ENCODE assay signal across 1 cellular context in the genomic region with DNA sequence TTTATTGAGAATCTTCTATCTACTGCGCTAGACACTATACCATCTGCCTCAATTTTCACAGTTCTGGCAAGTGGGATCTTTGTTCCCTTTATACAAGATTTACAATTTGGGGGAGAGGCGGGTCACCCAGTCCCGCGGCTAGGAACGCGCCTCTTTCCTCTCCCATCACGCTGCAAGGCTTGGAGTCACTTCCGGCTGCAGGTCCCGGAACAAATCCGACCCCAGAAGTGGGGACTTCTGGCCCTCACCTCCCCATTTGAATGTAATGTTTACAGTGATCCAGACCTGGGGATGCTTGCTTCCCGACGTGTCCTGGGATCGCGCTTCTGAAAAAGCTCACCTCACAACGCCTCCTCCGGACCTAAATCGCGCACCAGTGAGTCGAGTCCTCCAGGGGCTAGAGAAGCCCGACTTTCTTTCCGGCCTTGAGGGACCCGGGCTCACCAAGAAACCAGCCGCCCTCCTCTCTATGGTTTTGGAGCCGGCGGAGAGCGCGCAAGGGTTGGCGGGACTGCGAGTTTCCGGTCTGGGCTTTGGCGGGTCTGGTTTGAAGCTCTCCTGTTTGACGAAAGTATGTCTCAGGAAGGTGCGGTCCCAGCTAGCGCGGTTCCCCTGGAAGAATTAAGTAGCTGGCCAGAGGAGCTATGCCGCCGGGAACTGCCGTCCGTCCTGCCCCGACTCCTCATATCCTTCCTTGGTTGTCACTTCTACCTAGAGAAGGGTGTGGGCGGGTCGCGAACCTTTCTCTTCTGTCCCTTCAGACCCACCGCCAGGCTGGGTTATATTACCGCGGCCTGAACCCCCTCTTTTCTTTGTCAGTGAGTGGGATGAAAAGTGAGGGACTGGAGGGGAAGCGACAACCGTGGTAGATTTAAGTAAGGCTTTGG.
TF ChIP-seq lines count a peak whose summit lies in the region.

METTL18 (minus strand) TSS at position 378 of the 887 bp plus-strand sequence. CDS start 1,212 bp downstream, outside the sequence.

TF ChIP-seq in HepG2, 621 proteins besides CTCF, POLR2A, EP300 and RAD21 (continued from another document and continues in another):
- TF ChIP-seq CSRNP1 (CRISPR knock-in tag; IDR thresholded peaks at IDR 0.05) (0 out of 2 replicates have a peak, but pooled peaks have one; percentile 71), MAF1 (CRISPR knock-in tag; IDR thresholded peaks at IDR 0.05; ENCODE audit: borderline replicate concordance) (0 out of 2 replicates have a peak, but pooled peaks have one; percentile 33), ZHX2 (IDR thresholded peaks at IDR 0.05; ENCODE audit: low read depth) (peak; percentile 47; the same call in 1 of the 2 replicates), ZHX2 (CRISPR knock-in tag; IDR thresholded peaks at IDR 0.05; ENCODE audit: borderline replicate concordance) (no peak), MIER3 (CRISPR knock-in tag; IDR thresholded peaks at IDR 0.05; ENCODE audit: borderline replicate concordance) (no peak), WIZ (CRISPR knock-in tag; IDR thresholded peaks at IDR 0.05) (peak; percentile 54; the same call in 1 of the 2 replicates), AGO1 (IDR thresholded peaks at IDR 0.05; ENCODE audit: low read depth, low read length, poor library complexity, severe bottlenecking) (peak; percentile 55), ZNF788 (CRISPR knock-in tag; IDR thresholded peaks at IDR 0.05; ENCODE audit: borderline replicate concordance) (no peak; the same call in 1 of the 2 replicates), SAFB2 (CRISPR knock-in tag; IDR thresholded peaks at IDR 0.05; ENCODE audit: borderline replicate concordance, low read depth) (0 out of 2 replicates have a peak, but pooled peaks have one; percentile 28), GABPB1 (CRISPR knock-in tag; IDR thresholded peaks at IDR 0.05) (peak; percentile 98), ZNF335 (CRISPR knock-in tag; IDR thresholded peaks at IDR 0.05) (peak; percentile 68; the same call in 1 of the 2 replicates), U2AF2 (IDR thresholded peaks at IDR 0.05; ENCODE audit: low read depth, low read length) (no peak), SMYD3 (CRISPR knock-in tag; IDR thresholded peaks at IDR 0.05) (peak; percentile 92), SUZ12 (IDR thresholded peaks at IDR 0.05; ENCODE audit: low read depth, low read length) (peak; percentile 41; the same call in 1 of the 2 replicates), NR0B2 (CRISPR knock-in tag; IDR thresholded peaks at IDR 0.05) (no peak), ZNF333 (CRISPR knock-in tag; IDR thresholded peaks at IDR 0.05; ENCODE audit: borderline replicate concordance) (no peak), ZMYM4 (CRISPR knock-in tag; IDR thresholded peaks at IDR 0.05) (peak; percentile 87), FOXJ3 (CRISPR knock-in tag; IDR thresholded peaks at IDR 0.05; ENCODE audit: borderline replicate concordance) (peak; percentile 50; the same call in 1 of the 2 replicates), ZFX (CRISPR knock-in tag; IDR thresholded peaks at IDR 0.05; ENCODE audit: low read depth) (peak; percentile 79), SMAD3 (CRISPR knock-in tag; IDR thresholded peaks at IDR 0.05) (peak; percentile 78), ZNF598 (CRISPR knock-in tag; IDR thresholded peaks at IDR 0.05; ENCODE audit: borderline replicate concordance) (0 out of 2 replicates have a peak, but pooled peaks have one; percentile 21)
- TF ChIP-seq, protein P1, sequence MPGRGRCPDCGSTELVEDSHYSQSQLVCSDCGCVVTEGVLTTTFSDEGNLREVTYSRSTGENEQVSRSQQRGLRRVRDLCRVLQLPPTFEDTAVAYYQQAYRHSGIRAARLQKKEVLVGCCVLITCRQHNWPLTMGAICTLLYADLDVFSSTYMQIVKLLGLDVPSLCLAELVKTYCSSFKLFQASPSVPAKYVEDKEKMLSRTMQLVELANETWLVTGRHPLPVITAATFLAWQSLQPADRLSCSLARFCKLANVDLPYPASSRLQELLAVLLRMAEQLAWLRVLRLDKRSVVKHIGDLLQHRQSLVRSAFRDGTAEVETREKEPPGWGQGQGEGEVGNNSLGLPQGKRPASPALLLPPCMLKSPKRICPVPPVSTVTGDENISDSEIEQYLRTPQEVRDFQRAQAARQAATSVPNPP (CRISPR knock-in tag; IDR thresholded peaks at IDR 0.05) = peak; percentile 75
- TF ChIP-seq, protein P2, sequence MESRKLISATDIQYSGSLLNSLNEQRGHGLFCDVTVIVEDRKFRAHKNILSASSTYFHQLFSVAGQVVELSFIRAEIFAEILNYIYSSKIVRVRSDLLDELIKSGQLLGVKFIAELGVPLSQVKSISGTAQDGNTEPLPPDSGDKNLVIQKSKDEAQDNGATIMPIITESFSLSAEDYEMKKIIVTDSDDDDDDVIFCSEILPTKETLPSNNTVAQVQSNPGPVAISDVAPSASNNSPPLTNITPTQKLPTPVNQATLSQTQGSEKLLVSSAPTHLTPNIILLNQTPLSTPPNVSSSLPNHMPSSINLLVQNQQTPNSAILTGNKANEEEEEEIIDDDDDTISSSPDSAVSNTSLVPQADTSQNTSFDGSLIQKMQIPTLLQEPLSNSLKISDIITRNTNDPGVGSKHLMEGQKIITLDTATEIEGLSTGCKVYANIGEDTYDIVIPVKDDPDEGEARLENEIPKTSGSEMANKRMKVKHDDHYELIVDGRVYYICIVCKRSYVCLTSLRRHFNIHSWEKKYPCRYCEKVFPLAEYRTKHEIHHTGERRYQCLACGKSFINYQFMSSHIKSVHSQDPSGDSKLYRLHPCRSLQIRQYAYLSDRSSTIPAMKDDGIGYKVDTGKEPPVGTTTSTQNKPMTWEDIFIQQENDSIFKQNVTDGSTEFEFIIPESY (CRISPR knock-in tag; IDR thresholded peaks at IDR 0.05) = 0 out of 2 replicates have a peak, but pooled peaks have one; percentile 7
- TF ChIP-seq, protein P3, sequence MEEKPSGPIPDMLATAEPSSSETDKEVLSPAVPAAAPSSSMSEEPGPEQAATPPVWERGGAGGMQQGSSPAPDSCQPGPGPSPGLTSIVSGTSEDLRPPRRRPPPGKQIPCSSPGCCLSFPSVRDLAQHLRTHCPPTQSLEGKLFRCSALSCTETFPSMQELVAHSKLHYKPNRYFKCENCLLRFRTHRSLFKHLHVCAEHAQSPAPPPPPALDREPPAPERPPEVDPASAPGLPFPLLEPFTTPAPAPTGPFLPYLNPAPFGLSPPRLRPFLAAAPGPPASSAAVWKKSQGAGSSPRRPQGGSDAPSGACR (CRISPR knock-in tag; IDR thresholded peaks at IDR 0.05) = peak; percentile 85
- TF ChIP-seq, protein P4, sequence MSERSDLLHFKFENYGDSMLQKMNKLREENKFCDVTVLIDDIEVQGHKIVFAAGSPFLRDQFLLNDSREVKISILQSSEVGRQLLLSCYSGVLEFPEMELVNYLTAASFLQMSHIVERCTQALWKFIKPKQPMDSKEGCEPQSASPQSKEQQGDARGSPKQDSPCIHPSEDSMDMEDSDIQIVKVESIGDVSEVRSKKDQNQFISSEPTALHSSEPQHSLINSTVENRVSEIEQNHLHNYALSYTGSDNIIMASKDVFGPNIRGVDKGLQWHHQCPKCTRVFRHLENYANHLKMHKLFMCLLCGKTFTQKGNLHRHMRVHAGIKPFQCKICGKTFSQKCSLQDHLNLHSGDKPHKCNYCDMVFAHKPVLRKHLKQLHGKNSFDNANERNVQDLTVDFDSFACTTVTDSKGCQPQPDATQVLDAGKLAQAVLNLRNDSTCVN (CRISPR knock-in tag; IDR thresholded peaks at IDR 0.05; ENCODE audit: borderline replicate concordance) = no peak
- TF ChIP-seq, protein P5, sequence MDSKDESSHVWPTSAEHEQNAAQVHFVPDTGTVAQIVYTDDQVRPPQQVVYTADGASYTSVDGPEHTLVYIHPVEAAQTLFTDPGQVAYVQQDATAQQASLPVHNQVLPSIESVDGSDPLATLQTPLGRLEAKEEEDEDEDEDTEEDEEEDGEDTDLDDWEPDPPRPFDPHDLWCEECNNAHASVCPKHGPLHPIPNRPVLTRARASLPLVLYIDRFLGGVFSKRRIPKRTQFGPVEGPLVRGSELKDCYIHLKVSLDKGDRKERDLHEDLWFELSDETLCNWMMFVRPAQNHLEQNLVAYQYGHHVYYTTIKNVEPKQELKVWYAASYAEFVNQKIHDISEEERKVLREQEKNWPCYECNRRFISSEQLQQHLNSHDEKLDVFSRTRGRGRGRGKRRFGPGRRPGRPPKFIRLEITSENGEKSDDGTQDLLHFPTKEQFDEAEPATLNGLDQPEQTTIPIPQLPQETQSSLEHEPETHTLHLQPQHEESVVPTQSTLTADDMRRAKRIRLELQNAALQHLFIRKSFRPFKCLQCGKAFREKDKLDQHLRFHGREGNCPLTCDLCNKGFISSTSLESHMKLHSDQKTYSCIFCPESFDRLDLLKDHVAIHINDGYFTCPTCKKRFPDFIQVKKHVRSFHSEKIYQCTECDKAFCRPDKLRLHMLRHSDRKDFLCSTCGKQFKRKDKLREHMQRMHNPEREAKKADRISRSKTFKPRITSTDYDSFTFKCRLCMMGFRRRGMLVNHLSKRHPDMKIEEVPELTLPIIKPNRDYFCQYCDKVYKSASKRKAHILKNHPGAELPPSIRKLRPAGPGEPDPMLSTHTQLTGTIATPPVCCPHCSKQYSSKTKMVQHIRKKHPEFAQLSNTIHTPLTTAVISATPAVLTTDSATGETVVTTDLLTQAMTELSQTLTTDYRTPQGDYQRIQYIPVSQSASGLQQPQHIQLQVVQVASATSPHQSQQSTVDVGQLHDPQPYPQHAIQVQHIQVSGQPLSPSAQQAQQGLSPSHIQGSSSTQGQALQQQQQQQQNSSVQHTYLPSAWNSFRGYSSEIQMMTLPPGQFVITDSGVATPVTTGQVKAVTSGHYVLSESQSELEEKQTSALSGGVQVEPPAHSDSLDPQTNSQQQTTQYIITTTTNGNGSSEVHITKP (CRISPR knock-in tag; IDR thresholded peaks at IDR 0.05; ENCODE audit: low read depth) = 0 out of 2 replicates have a peak, but pooled peaks have one; percentile 35
- TF ChIP-seq, protein P6, sequence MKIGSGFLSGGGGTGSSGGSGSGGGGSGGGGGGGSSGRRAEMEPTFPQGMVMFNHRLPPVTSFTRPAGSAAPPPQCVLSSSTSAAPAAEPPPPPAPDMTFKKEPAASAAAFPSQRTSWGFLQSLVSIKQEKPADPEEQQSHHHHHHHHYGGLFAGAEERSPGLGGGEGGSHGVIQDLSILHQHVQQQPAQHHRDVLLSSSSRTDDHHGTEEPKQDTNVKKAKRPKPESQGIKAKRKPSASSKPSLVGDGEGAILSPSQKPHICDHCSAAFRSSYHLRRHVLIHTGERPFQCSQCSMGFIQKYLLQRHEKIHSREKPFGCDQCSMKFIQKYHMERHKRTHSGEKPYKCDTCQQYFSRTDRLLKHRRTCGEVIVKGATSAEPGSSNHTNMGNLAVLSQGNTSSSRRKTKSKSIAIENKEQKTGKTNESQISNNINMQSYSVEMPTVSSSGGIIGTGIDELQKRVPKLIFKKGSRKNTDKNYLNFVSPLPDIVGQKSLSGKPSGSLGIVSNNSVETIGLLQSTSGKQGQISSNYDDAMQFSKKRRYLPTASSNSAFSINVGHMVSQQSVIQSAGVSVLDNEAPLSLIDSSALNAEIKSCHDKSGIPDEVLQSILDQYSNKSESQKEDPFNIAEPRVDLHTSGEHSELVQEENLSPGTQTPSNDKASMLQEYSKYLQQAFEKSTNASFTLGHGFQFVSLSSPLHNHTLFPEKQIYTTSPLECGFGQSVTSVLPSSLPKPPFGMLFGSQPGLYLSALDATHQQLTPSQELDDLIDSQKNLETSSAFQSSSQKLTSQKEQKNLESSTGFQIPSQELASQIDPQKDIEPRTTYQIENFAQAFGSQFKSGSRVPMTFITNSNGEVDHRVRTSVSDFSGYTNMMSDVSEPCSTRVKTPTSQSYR (CRISPR knock-in tag; IDR thresholded peaks at IDR 0.05; ENCODE audit: borderline replicate concordance) = no peak
